ENCODE assay signal across 30 cellular contexts in the genomic region with DNA sequence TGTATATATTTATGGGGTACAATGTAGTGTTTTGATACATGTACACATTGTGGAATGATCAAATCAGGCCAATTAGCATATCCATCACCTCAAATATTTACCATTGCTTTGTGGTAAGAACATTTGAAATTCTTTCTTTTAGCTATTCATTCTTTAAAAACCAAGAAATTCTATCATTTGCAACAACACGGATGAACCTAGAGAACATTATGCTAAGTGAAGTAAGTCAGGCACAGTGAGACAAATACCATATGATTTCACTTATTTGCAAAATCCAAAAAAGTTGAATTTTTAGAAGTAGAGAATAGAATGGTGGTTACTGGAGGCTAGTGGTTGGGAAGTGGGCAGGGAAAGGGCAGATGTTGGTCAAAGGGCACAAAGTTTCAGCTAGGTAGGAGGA.
"Had no signal": no experiment of that assay in that cellular context is flagged by ENCODE, and none has a peak within 500 bp of the region (broad histone marks: within the 10 kb centered on the region; RNA-seq: fewer than 3 reads in every experiment).

No MANE protein-coding gene starts in this region.

- H3K27ac Mint-ChIP-seq: activated naive CD8-positive, alpha-beta T cell; activated T-cell treated with anti-CD3 and anti-CD28 coated beads, Interleukin-2, amount 50 U/mL, for 72 hours; naive thymus-derived CD4-positive, alpha-beta T cell; T-helper 2 cell treated with Interferon-gamma antibody and Interleukin-4, amounts not matched to agents 5 μg/mL and 100 μg/mL, for 36 hours had no signal

- H3K9me3 Mint-ChIP-seq: activated T-cell treated with anti-CD3 and anti-CD28 coated beads, Interleukin-2, amount 50 U/mL, for 72 hours; neural crest cell; T-helper 2 cell treated with Interferon-gamma antibody and Interleukin-4, amounts not matched to agents 5 μg/mL and 100 μg/mL, for 36 hours had no signal

- H3K79me2 ChIP-seq: hepatocyte, parathyroid adenoma had no signal

- H3K9ac ChIP-seq: parathyroid adenoma had no signal

- H3K4me3 ChIP-seq: adrenal gland, ascending aorta, hepatocyte, psoas muscle, right atrium auricular region, testis, transverse colon had no signal

- H3K36me3 Mint-ChIP-seq: activated naive CD8-positive, alpha-beta T cell; naive thymus-derived CD4-positive, alpha-beta T cell had no signal

- H3K27me3 ChIP-seq: adrenal gland, ascending aorta, hepatocyte, right atrium auricular region, testis, transverse colon had no signal

- FAIRE-seq: bronchial epithelial cell, urothelium cell line had no signal

- H3K4me1 Mint-ChIP-seq: central memory CD8-positive, alpha-beta T cell; naive thymus-derived CD4-positive, alpha-beta T cell; neural crest cell had no signal

- DNase-seq: activated CD4-positive, alpha-beta T cell treated with anti-CD3 and anti-CD28 coated beads for 4 hours; activated CD4-positive, alpha-beta T cell treated with anti-CD3 and anti-CD28 coated beads, Interleukin-2, amount 50 U/mL, for 4 hours; activated naive CD4-positive, alpha-beta T cell; activated T-cell treated with anti-CD3 and anti-CD28 coated beads for 4 hours; activated T-cell treated with anti-CD3 and anti-CD28 coated beads, Interleukin-2, amount 50 U/mL, for 72 hours; adrenal gland; dermis blood vessel endothelial cell; effector CD8-positive, alpha-beta T cell; glutamatergic neuron; islet precursor cell; left colon; mammary epithelial cell; naive thymus-derived CD4-positive, alpha-beta T cell; nucleus accumbens; psoas muscle; stimulated activated CD4-positive, alpha-beta T cell treated with anti-CD3 and anti-CD28 coated beads, Interleukin-15, amount 100 ng/mL, for 24 hours; stimulated activated naive CD4-positive, alpha-beta T cell treated with Interleukin-2 at 50 U/mL for 16 hours; T-helper 1 cell; testis; transverse colon had no signal

- H3K4me3 Mint-ChIP-seq: activated naive CD8-positive, alpha-beta T cell; activated T-cell treated with anti-CD3 and anti-CD28 coated beads, Interleukin-2, amount 50 U/mL, for 72 hours; central memory CD8-positive, alpha-beta T cell; naive thymus-derived CD4-positive, alpha-beta T cell; neural crest cell; T-helper 2 cell treated with Interferon-gamma antibody and Interleukin-4, amounts not matched to agents 5 μg/mL and 100 μg/mL, for 36 hours had no signal

- H3K9me3 ChIP-seq: adrenal gland, ascending aorta, psoas muscle, right atrium auricular region, testis, transverse colon had no signal

- H3K4me1 ChIP-seq: adrenal gland, ascending aorta, parathyroid adenoma, psoas muscle, right atrium auricular region, testis, transverse colon had no signal

- H3K36me3 ChIP-seq: adrenal gland, ascending aorta, right atrium auricular region, transverse colon had no signal

- H2AFZ ChIP-seq: hepatocyte, parathyroid adenoma had no signal

- H3K27me3 Mint-ChIP-seq: activated naive CD8-positive, alpha-beta T cell; central memory CD8-positive, alpha-beta T cell had no signal

- H3K27ac ChIP-seq: adrenal gland, ascending aorta, hepatocyte, parathyroid adenoma, psoas muscle, right atrium auricular region, testis, transverse colon had no signal

- H3K4me2 ChIP-seq: hepatocyte had no signal
